Comparison of ENCODE assay signal across 19 cellular contexts in the genomic region with DNA sequence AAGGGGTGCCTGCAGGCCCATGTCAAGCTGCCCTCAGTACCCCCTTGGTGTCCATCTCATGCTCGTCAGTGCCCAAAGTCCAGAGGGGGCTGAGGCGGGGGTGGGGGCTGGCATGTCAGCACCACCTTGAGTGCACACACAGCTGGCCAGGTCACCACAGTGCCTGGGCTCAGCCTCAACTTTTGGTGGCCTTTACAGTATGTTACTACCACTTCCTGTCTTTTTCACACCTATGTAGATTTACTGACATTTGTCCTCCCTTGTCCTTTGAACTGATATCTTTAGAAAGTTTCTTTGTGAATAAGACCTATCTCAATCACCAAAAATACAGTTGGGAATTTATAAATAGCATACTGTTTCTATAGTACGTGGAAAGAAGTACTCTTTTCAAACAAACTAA. TPM values are rescaled to one million over a fixed set of nuclear protein-coding genes. Genes with fewer than 3 reads are reported as not detected.
DNase-seq lines count a peak whose midpoint lies in the region; ATAC-seq, FAIRE-seq and TF ChIP-seq lines count a peak whose summit lies in the region.
"Had no signal": no experiment of that assay in that cellular context is flagged by ENCODE, and none has a peak within 500 bp of the region (broad histone marks: within the 10 kb centered on the region; RNA-seq: fewer than 3 reads in every experiment).

No MANE protein-coding gene starts in this region.

- no peak overlapping the region for H2BK5ac ChIP-seq in neuronal stem cell (ENCODE audit: low read length)

- intact Hi-C loops in GM12878 (cut with micrococcal nuclease; ENCODE audit: unreplicated experiment), result no loop called here
- intact Hi-C loops in uterus (cut with DNase I; ENCODE audit: low total_unique reads), result no loop called here

- RAD21 ChIA-PET in GM12878 (lab: Charles Lee; ENCODE audit: unreplicated experiment), result no interaction called here

- H3K14ac ChIP-seq in neuronal stem cell (ENCODE audit: low read length), result peak overlapping the region; percentile 38

- no peak for TF ChIP-seq POLR2A in GM12878 (IDR thresholded peaks at IDR 0.05; ENCODE audit: low read depth, low read length)
- TF ChIP-seq POLR2A in uterus (IDR thresholded peaks at IDR 0.05), result no peak

- H3K36me3 ChIP-seq in DND-41 (ENCODE audit: insufficient read depth, low read length) (peaks cover 37% of the 10 kb centered on the region), GM12878 (ENCODE audit: control insufficient read depth in 2 of 2, insufficient read depth in 2 of 2, low read length in 1 of 2) (peaks cover 0 to 1% of the 10 kb centered on the region in 2 experiments; a peak in 2 of 4 replicates), neuronal stem cell (replicated peaks in 1 of 2; ENCODE audit: control insufficient read depth in 2 of 2, insufficient read depth in 2 of 2, low read length in 2 of 2) (peaks cover 7 to 29% of the 10 kb centered on the region in 2 donors), uterus (no peaks in the 10 kb centered on the region)

- no peak overlapping the region for H4K8ac ChIP-seq in neuronal stem cell (ENCODE audit: low read depth, low read length)

- 83% methylated on average over 3 of the region's 3 CpGs for WGBS in GM12878 (ENCODE audit: insufficient coverage, insufficient replicate concordance, low lambda C conversion rate, missing lambda C conversion rate)
- WGBS in neuronal stem cell (ENCODE audit: extremely low coverage in 2 of 2, insufficient read length in 2 of 2, insufficient replicate concordance in 1 of 2), 2 donors, result no CpG with 5 or more reads among the region's 3 CpGs

- FAIRE-seq in GM12878 (lab: Jason Lieb, UNC), result no peak
- FAIRE-seq: G401.6, GM19239 had no signal

- H3K27me3 ChIP-seq in DND-41 (ENCODE audit: insufficient read depth, low read length, poor library complexity) (no peaks in the 10 kb centered on the region), GM12878 (replicated peaks in 1 of 2; ENCODE audit: control insufficient read depth in 2 of 2, insufficient read depth in 2 of 2, low read length in 1 of 2) (no peaks in the 10 kb centered on the region), neuronal stem cell (ENCODE audit: control insufficient read depth in 3 of 3, insufficient read depth in 3 of 3, low read depth in 1 of 3, low read length in 3 of 3) (no peaks in the 10 kb centered on the region), uterus (no peaks in the 10 kb centered on the region)

- peaks cover 4% of the 10 kb centered on the region for H3K79me1 ChIP-seq in neuronal stem cell (ENCODE audit: low read depth, low read length)

- no peak for DNase-seq in DND-41
- no peak for DNase-seq in GM12878 (ENCODE audit: low read depth, low spot score)
- no peak for DNase-seq in neuronal stem cell (ENCODE audit: low spot score)
- DNase-seq in uterus, result no peak
- DNase-seq: C1 segment of cervical spinal cord; Calu3; CD4-positive, alpha-beta memory T cell; COR-L47; DMS79 treated with DMSO at 0.1 percent for 48 hours; GM23248; H9 had no signal

- no peak overlapping the region for H2BK15ac ChIP-seq in neuronal stem cell (ENCODE audit: low read length)

- no peak for TF ChIP-seq EP300 in GM12878 (IDR thresholded peaks at IDR 0.05; ENCODE audit: borderline replicate concordance in 1 of 2, control insufficient read depth in 1 of 2, low read depth in 2 of 2, low read length in 2 of 2)

- H3K9ac ChIP-seq in DND-41 (ENCODE audit: low read depth, low read length) (no peak overlapping the region), GM12878 (ENCODE audit: control insufficient read depth, insufficient read depth, low read length) (no peak overlapping the region), neuronal stem cell (ENCODE audit: low read depth, low read length, poor library complexity) (no peak overlapping the region)
- H3K9ac ChIP-seq: GM23248 had no signal

- H3K23ac ChIP-seq in neuronal stem cell (ENCODE audit: low read depth, low read length, poor library complexity), result no peak overlapping the region

- no TSS peak for BruUV-seq in GM12878 (replicated peaks; lab: Mats Ljungman, UMichigan)

- POLR2A ChIA-PET in GM12878 (lab: Charles Lee), result no interaction called here

- H2AFZ ChIP-seq in DND-41 (ENCODE audit: low read depth, low read length), result no peak overlapping the region
- H2AFZ ChIP-seq in GM12878 (ENCODE audit: control insufficient read depth, low read depth, low read length), result no peak overlapping the region
- H2AFZ ChIP-seq in neuronal stem cell (ENCODE audit: low read length), result no peak overlapping the region
- H2AFZ ChIP-seq: GM23248 had no signal

- ATAC-seq in DND-41 (ENCODE audit: insufficient read depth, low read depth), result peak; percentile 37; the same call in 2 of the 3 replicates
- ATAC-seq in GM18867 (IDR thresholded peaks at IDR 0.05; ENCODE audit: unreplicated experiment), result peak; percentile 63
- peak; percentile 79 for ATAC-seq in GM12878
- no peak for ATAC-seq in GM18511 (IDR thresholded peaks at IDR 0.05; ENCODE audit: unreplicated experiment)
- ATAC-seq in HG02840 (IDR thresholded peaks at IDR 0.05; ENCODE audit: low FRiP score, unreplicated experiment), result no peak
- ATAC-seq: HCT116 had no signal

- H3K18ac ChIP-seq in neuronal stem cell (ENCODE audit: low read length), result no peak overlapping the region

- no peak overlapping the region for H3K4me2 ChIP-seq in DND-41 (ENCODE audit: insufficient read depth, low read length)
- no peak overlapping the region for H3K4me2 ChIP-seq in GM12878 (ENCODE audit: control insufficient read depth, insufficient read depth)
- H3K4me2 ChIP-seq in neuronal stem cell (ENCODE audit: insufficient read depth, low read length, poor library complexity, severe bottlenecking), result no peak overlapping the region

- H3K27ac ChIP-seq in DND-41 (ENCODE audit: low read length) (no peak overlapping the region), GM12878 (ENCODE audit: control insufficient read depth, insufficient read depth) (no peak overlapping the region), neuronal stem cell (replicated peaks; ENCODE audit: low read length) (no peak overlapping the region), uterus (no peak overlapping the region)
- H3K27ac ChIP-seq: GM23248 had no signal

- no peak overlapping the region for H2AK5ac ChIP-seq in neuronal stem cell (ENCODE audit: low read depth, low read length)

- H3K79me2 ChIP-seq in DND-41 (ENCODE audit: insufficient read depth, low read length) (no peaks in the 10 kb centered on the region), GM12878 (ENCODE audit: control insufficient read depth, insufficient read depth, low read length) (no peaks in the 10 kb centered on the region)

- CTCF ChIA-PET in GM12878 (lab: Yijun Ruan, JAX), result no interaction called here

- no peak overlapping the region for H4K91ac ChIP-seq in neuronal stem cell (ENCODE audit: low read depth, low read length, poor library complexity)

- H3K9me3 ChIP-seq in DND-41 (ENCODE audit: insufficient read depth, low read length, severe bottlenecking), result no peaks in the 10 kb centered on the region
- no peaks in the 10 kb centered on the region; the same call in 2 of the 3 replicates for H3K9me3 ChIP-seq in GM12878 (replicated peaks; ENCODE audit: control insufficient read depth, insufficient read depth, low read length)
- H3K9me3 ChIP-seq in neuronal stem cell (replicated peaks in 1 of 2; ENCODE audit: control insufficient read depth in 2 of 2, insufficient read depth in 1 of 2, low read depth in 1 of 2, low read length in 2 of 2), result peaks cover 0 to 5% of the 10 kb centered on the region in 2 donors
- H3K9me3 ChIP-seq in uterus, result no peaks in the 10 kb centered on the region

- no peak overlapping the region for H2BK12ac ChIP-seq in neuronal stem cell (ENCODE audit: low read length)

- TF ChIP-seq CTCF in DND-41 (IDR thresholded peaks at IDR 0.05; ENCODE audit: borderline replicate concordance, extremely low read depth, low read length, poor library complexity, severe bottlenecking) (no peak), GM12878 (IDR thresholded peaks at IDR 0.05 in 2 of 3, conservative IDR thresholded peaks at IDR 0.05 in 1 of 3; ENCODE audit: control insufficient read depth in 2 of 3, extremely low read depth in 1 of 3, insufficient read depth in 1 of 3, low read depth in 3 of 3, low read length in 3 of 3) (no peak), uterus (IDR thresholded peaks at IDR 0.05) (no peak)

- H3K4me1 ChIP-seq in DND-41 (ENCODE audit: insufficient read depth, low read length) (no peaks in the 10 kb centered on the region), GM12878 (ENCODE audit: control insufficient read depth, insufficient read depth, low read length) (no peaks in the 10 kb centered on the region), neuronal stem cell (ENCODE audit: control insufficient read depth in 2 of 2, insufficient read depth in 1 of 2, low read depth in 1 of 2, low read length in 2 of 2) (peaks cover 2 to 4% of the 10 kb centered on the region in 2 donors), uterus (no peaks in the 10 kb centered on the region)

- in situ Hi-C loops in GM12878 (cut with MboI), result no loop called here

- H3K4ac ChIP-seq in neuronal stem cell (ENCODE audit: low read length), result no peak overlapping the region

- SMC1A ChIA-PET in GM12878 (lab: Charles Lee; ENCODE audit: uncharacterized antibody, unreplicated experiment), result interaction anchor here (1.2 kb wide), 1 partner anchor 82 kb away, joined by 4 read pairs; no protein-coding TSS in a partner anchor

- H4K20me1 ChIP-seq in DND-41 (ENCODE audit: insufficient read depth, low read length) (no peaks in the 10 kb centered on the region), GM12878 (ENCODE audit: control insufficient read depth, insufficient read depth) (no peaks in the 10 kb centered on the region)

- H3K4me3 ChIP-seq in DND-41 (ENCODE audit: low read depth in 1 of 2, low read length in 2 of 2) (no peak overlapping the region), GM12878 (no peak overlapping the region), neuronal stem cell (ENCODE audit: low read length in 2 of 2) (no peak overlapping the region), uterus (no peak overlapping the region)
- H3K4me3 ChIP-seq: GM23248 had no signal

- H2BK120ac ChIP-seq in neuronal stem cell (ENCODE audit: low read depth, low read length), result no peak overlapping the region

- no peak for TF ChIP-seq RAD21 in GM12878 (IDR thresholded peaks at IDR 0.05; ENCODE audit: insufficient read depth, low read depth, low read length)

RNA-seq across cellular contexts. Expression of gene NPNT, which starts 58.7 kb away (rescaled TPM):
- total RNA-seq in GM12878 (2013; cell fraction: nucleolus; rRNA removed), result 38.6 and 49.4 TPM in 2 replicates
- 51.4 and 61.6 TPM in 2 replicates for total RNA-seq in GM12878 (2014; rRNA removed)
- total RNA-seq in GM12878 (2014; rRNA removed; fragmentation: Illumina TruSeq; extraction: Trizol), result 57.1 and 61.8 TPM in 2 replicates
- total RNA-seq in GM12878 (2021), result 58.8 and 66.3 TPM in 2 replicates
- polyA plus RNA-seq in GM12878 (2011; ENCODE audit: low read depth), result 16.0 TPM
- polyA plus RNA-seq in GM12878 (2011; rRNA removed), result 0.14 and 0.18 TPM in 2 replicates
- polyA plus RNA-seq in GM12878 (2011; cell fraction: cytosol; rRNA removed), result 0.05 and 0.13 TPM in 2 replicates
- polyA plus RNA-seq in GM12878 (2011; cell fraction: nucleus; rRNA removed), result 0.15 and 0.22 TPM in 2 replicates
- 26.3 and 27.2 TPM in 2 replicates for polyA plus RNA-seq in GM12878 (2012)
- polyA plus RNA-seq in GM12878 (2014; fragmentation: Illumina TruSeq; extraction: Trizol), result 56.8 and 86.4 TPM in 2 replicates
- polyA plus RNA-seq in GM12878 (2014; fragmentation: Nextera tagmentation; extraction: Ambion mirVana), result 10 to 100 TPM; 31.9 to 38.3 TPM
- polyA plus RNA-seq in GM12878 (2014; rRNA removed), result 42.6 and 47.0 TPM in 2 replicates
- polyA plus RNA-seq in GM12878 (2016; fragmentation: Nextera tagmentation; extraction: Ambion mirVana), result 10 to 100 TPM; 65.6 to 70.5 TPM
- polyA minus RNA-seq in GM12878 (2011; rRNA and poly(A)+ RNA removed), result 1.1 TPM in 1 of 2 replicates, not detected in the other
- polyA minus RNA-seq in GM12878 (2011; cell fraction: cytosol; rRNA and poly(A)+ RNA removed), result not detected in 2 replicates
- polyA minus RNA-seq in GM12878 (2011; cell fraction: nucleus; rRNA and poly(A)+ RNA removed), result 0.29 TPM in 1 of 2 replicates, not detected in the other
- polyA plus RNA-seq in neuronal stem cell (2013, experiment 1 of 2), result 0.33 TPM
- polyA plus RNA-seq in neuronal stem cell (2013, experiment 2 of 2), result 0.32 TPM
- total RNA-seq in uterus, result 10 to 100 TPM in 3 of 4 donors, 1 to 10 TPM in 1; 6.8 to 69.9 (median 36.3) TPM
- total RNA-seq: A172; CD4-positive, alpha-beta memory T cell; GM23248 had no signal
- polyA plus RNA-seq: BJ; CD4-positive, alpha-beta memory T cell; GM23248 had no signal

Comparison
In these comparisons a context has a peak if more than half of its experiments do, and no peak if none do; other contexts are left out.
1. ATAC-seq: peak in DND-41 (single experiment), GM18867 (single experiment) and GM12878 (single experiment); none in GM18511 (single experiment) and HG02840 (single experiment).